ENCODE assay signal across 33 cellular contexts in the genomic region with DNA sequence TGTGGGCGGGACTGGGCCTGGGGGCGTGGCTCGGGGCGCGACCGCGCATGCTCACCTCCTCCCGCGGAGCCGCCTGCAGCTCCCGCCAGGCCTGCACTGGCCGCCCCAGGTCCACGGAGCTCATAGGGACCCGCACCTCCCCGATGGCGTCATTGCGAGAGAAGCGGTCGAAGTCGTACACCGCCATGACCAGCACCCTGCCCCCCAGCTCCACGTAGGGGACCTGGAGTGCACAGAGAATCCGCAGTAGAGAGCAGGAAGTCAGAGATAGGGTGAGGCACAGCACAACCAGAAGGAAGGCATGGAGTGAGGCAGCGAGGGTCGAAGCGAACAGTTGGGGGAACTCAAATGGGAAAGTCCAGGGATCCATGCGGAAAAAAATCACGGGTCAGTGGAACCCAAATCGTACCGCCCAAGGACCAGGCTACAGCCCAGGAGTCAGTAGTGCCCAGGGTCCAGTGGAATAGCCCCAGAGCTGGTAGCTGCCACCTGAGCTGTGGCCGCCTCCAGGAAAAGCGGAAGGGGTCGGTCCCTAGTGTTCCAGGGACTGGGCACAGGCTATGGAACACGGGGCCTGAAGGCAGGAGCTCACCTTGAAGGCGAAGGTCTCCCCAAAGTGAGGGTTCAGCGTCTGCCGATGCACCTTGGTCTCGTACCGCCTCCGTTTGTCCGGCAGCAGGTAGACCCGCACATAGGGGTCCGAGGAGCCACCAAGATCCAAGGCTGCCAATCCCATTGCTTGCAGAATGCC. TPM values are rescaled to one million over a fixed set of nuclear protein-coding genes. Genes with fewer than 3 reads are reported as not detected.
DNase-seq lines count a peak whose midpoint lies in the region; ATAC-seq and TF ChIP-seq lines count a peak whose summit lies in the region.
"Had no signal": no experiment of that assay in that cellular context is flagged by ENCODE, and none has a peak within 500 bp of the region (broad histone marks: within the 10 kb centered on the region; RNA-seq: fewer than 3 reads in every experiment).

No MANE protein-coding gene starts in this region.

- peaks cover 43% of the 10 kb centered on the region for H3K27me3 ChIP-seq in iPS-15b (ENCODE audit: control insufficient read depth, insufficient read depth, low read length)

- no peaks in the 10 kb centered on the region for H3K9me3 Mint-ChIP-seq in endothelial cell (ENCODE audit: unreplicated experiment)
- H3K9me3 Mint-ChIP-seq: activated B cell treated with CpG ODN at 0.5 μM for 24 hours; activated naive CD4-positive, alpha-beta T cell treated with anti-CD3 and anti-CD28 coated beads, Interleukin-2, amount 50 U/mL, for 72 hours; activated T-helper 17 cell treated with anti-CD3 and anti-CD28 coated beads, Interleukin-2, amount 50 U/mL, for 72 hours had no signal

- peak overlapping the region; percentile 37 for H3K9ac ChIP-seq in iPS-15b (ENCODE audit: low read depth, low read length)
- H3K9ac ChIP-seq: BLaER1 had no signal

- peaks cover 7% of the 10 kb centered on the region for H3K4me1 ChIP-seq in iPS-15b (ENCODE audit: control insufficient read depth, insufficient read depth, low read length)

- DNase-seq in left ventricle myocardium superior (peak; percentile 22), cardiac septum (ENCODE audit: low spot score) (no peak), NCI-H526 treated with DMSO at 0.1 percent for 48 hours (lab: John Stamatoyannopoulos, UW) (peak; percentile 39), endothelial cell (ENCODE audit: low spot score) (no peak), SK-N-DZ (ENCODE audit: low spot score) (no peak)
- DNase-seq in stimulated activated CD8-positive, alpha-beta memory T cell treated with anti-CD3 and anti-CD28 coated beads, Interleukin-4, amount 100 ng/mL, for 48 hours: peak; percentile 28
- DNase-seq: activated B cell treated with CpG ODN at 0.5 μM for 24 hours; activated CD4-positive, alpha-beta T cell treated with anti-CD3 and anti-CD28 coated beads, Interleukin-2, amount 50 U/mL, for 4 hours; activated CD8-positive, alpha-beta memory T cell treated with anti-CD3 and anti-CD28 coated beads, Interleukin-2, amount 50 U/mL, for 4 hours; Caco-2; dermis blood vessel endothelial cell; left colon; NCI-H1105 treated with DMSO at 0.1 percent for 48 hours; NCI-H524; Right ventricle myocardium superior; spleen; stimulated activated CD4-positive, alpha-beta T cell treated with anti-CD3 and anti-CD28 coated beads, Interleukin-4, amount 100 ng/mL, for 1 hour; stimulated activated naive B cell treated with anti-CD40 and anti-IgM and Interleukin-4, amounts not matched to agents 10 μg/mL and 1 μg/mL and 100 μg/mL, for 72 hours; T1000; uterus had no signal

- no peak for ATAC-seq in left ventricle myocardium superior
- no peak for ATAC-seq in HG03175 (IDR thresholded peaks at IDR 0.05; ENCODE audit: unreplicated experiment)
- ATAC-seq: activated naive CD4-positive, alpha-beta T cell treated with anti-CD3 and anti-CD28 coated beads, Interleukin-2, amount 50 U/mL, for 72 hours; activated T-helper 17 cell treated with anti-CD3 and anti-CD28 coated beads, Interleukin-2, amount 50 U/mL, for 72 hours; left colon; stimulated activated naive B cell treated with anti-CD40 and anti-IgM and Interleukin-4, amounts not matched to agents 10 μg/mL and 1 μg/mL and 100 μg/mL, for 72 hours had no signal

- H3K9me3 ChIP-seq in iPS-15b (ENCODE audit: control insufficient read depth, insufficient read depth, low read length): no peaks in the 10 kb centered on the region
- H3K9me3 ChIP-seq: Caco-2, suprapubic skin, uterus had no signal

- no peak for TF ChIP-seq CTCF in endothelial cell (IDR thresholded peaks at IDR 0.05; ENCODE audit: unreplicated experiment)

- peak overlapping the region; percentile 73 for H3K4me3 ChIP-seq in iPS-15b (ENCODE audit: low read depth, low read length)
- H3K4me3 ChIP-seq: BLaER1, cardiac muscle cell, suprapubic skin, uterus had no signal

- peaks cover 32% of the 10 kb centered on the region for H3K27me3 Mint-ChIP-seq in endothelial cell (ENCODE audit: unreplicated experiment)

- intact Hi-C loops in left ventricle myocardium superior (cut with micrococcal nuclease): no loop called here
- intact Hi-C loops in cardiac septum (cut with DNase I): no loop called here

- no peaks in the 10 kb centered on the region for H3K36me3 ChIP-seq in iPS-15b (ENCODE audit: control insufficient read depth, insufficient read depth, low read length)
- H3K36me3 ChIP-seq: BLaER1, cardiac muscle cell, spleen, suprapubic skin, uterus had no signal

- peaks cover 8% of the 10 kb centered on the region for H3K36me3 Mint-ChIP-seq in endothelial cell (ENCODE audit: low read depth, unreplicated experiment)
- H3K36me3 Mint-ChIP-seq: IgD-negative memory B cell had no signal

- H3K27ac Mint-ChIP-seq in endothelial cell (ENCODE audit: unreplicated experiment): no peak overlapping the region
- H3K27ac Mint-ChIP-seq: activated B cell treated with CpG ODN at 0.5 μM for 24 hours; activated naive CD4-positive, alpha-beta T cell treated with anti-CD3 and anti-CD28 coated beads, Interleukin-2, amount 50 U/mL, for 72 hours; activated T-helper 17 cell treated with anti-CD3 and anti-CD28 coated beads, Interleukin-2, amount 50 U/mL, for 72 hours; stimulated activated naive B cell treated with anti-CD40 and anti-IgM and Interleukin-4, amounts not matched to agents 10 μg/mL and 1 μg/mL and 100 μg/mL, for 72 hours had no signal

- H3K4me1 Mint-ChIP-seq in endothelial cell (ENCODE audit: unreplicated experiment): peaks cover 12% of the 10 kb centered on the region

- no peak overlapping the region for H3K4me3 Mint-ChIP-seq in endothelial cell (ENCODE audit: unreplicated experiment)
- H3K4me3 Mint-ChIP-seq: activated B cell treated with CpG ODN at 0.5 μM for 24 hours; stimulated activated naive B cell treated with anti-CD40 and anti-IgM and Interleukin-4, amounts not matched to agents 10 μg/mL and 1 μg/mL and 100 μg/mL, for 72 hours had no signal

RNA-seq across cellular contexts. Expression of a gene that starts 4.8 kb away (rescaled TPM):
- total RNA-seq in left ventricle myocardium superior: not detected
- total RNA-seq in cardiac septum: 0.30 TPM
- 1.6 TPM for total RNA-seq in endothelial cell (ENCODE audit: unreplicated experiment)
- 0.17 and 0.22 TPM in 2 replicates for polyA plus RNA-seq in SK-N-DZ (2014; cell fraction: cytosol; rRNA removed)
- polyA plus RNA-seq in SK-N-DZ (2014; cell fraction: nucleus; rRNA removed): 2.4 and 8.4 TPM in 2 replicates
- total RNA-seq: activated B cell treated with CpG ODN at 0.5 μM for 24 hours; activated naive CD4-positive, alpha-beta T cell treated with anti-CD3 and anti-CD28 coated beads, Interleukin-2, amount 50 U/mL, for 72 hours; activated T-helper 17 cell treated with anti-CD3 and anti-CD28 coated beads, Interleukin-2, amount 50 U/mL, for 72 hours; Caco-2; dermis blood vessel endothelial cell; M059J; mesenteric fat pad; osteocyte; Right ventricle myocardium superior had no signal
- polyA plus RNA-seq: cardiac muscle cell had no signal

RNA-seq across cellular contexts. Expression of a gene that starts 8.9 kb away (rescaled TPM):
- total RNA-seq in left ventricle myocardium superior (0.87 TPM), cardiac septum (3.4 TPM), endothelial cell (ENCODE audit: unreplicated experiment) (2.2 TPM)
- 1.0 and 2.6 TPM in 2 replicates for polyA plus RNA-seq in SK-N-DZ (2014; cell fraction: cytosol; rRNA removed)
- 0.83 and 1.4 TPM in 2 replicates for polyA plus RNA-seq in SK-N-DZ (2014; cell fraction: nucleus; rRNA removed)
- total RNA-seq: activated B cell treated with CpG ODN at 0.5 μM for 24 hours had no signal
- polyA plus RNA-seq: IgD-negative memory B cell had no signal

RNA-seq across cellular contexts. Expression of a gene that starts 17.8 kb away (rescaled TPM):
- total RNA-seq in left ventricle myocardium superior: 5,071 TPM
- total RNA-seq in cardiac septum: 7,865 TPM
- total RNA-seq in endothelial cell (ENCODE audit: unreplicated experiment): not detected
- 0.74 TPM in 1 of 2 replicates, not detected in the other for polyA plus RNA-seq in SK-N-DZ (2014; cell fraction: cytosol; rRNA removed)
- 2.1 TPM in 1 of 2 replicates, not detected in the other for polyA plus RNA-seq in SK-N-DZ (2014; cell fraction: nucleus; rRNA removed)
- total RNA-seq: activated B cell treated with CpG ODN at 0.5 μM for 24 hours; activated naive CD4-positive, alpha-beta T cell treated with anti-CD3 and anti-CD28 coated beads, Interleukin-2, amount 50 U/mL, for 72 hours; activated T-helper 17 cell treated with anti-CD3 and anti-CD28 coated beads, Interleukin-2, amount 50 U/mL, for 72 hours; dermis blood vessel endothelial cell; glomerular endothelial cell; M059J; mesenteric fat pad; osteocyte; spleen had no signal
- polyA plus RNA-seq: IgD-negative memory B cell had no signal

RNA-seq across cellular contexts. Expression of a gene that starts 26.3 kb away (rescaled TPM):
- 50.2 TPM for total RNA-seq in left ventricle myocardium superior
- total RNA-seq in cardiac septum: 187 TPM
- 2.8 TPM for total RNA-seq in endothelial cell (ENCODE audit: unreplicated experiment)
- polyA plus RNA-seq in SK-N-DZ (2014; cell fraction: cytosol; rRNA removed): 5.9 and 9.2 TPM in 2 replicates
- polyA plus RNA-seq in SK-N-DZ (2014; cell fraction: nucleus; rRNA removed): 3.5 and 8.7 TPM in 2 replicates
- total RNA-seq: activated B cell treated with CpG ODN at 0.5 μM for 24 hours; activated T-helper 17 cell treated with anti-CD3 and anti-CD28 coated beads, Interleukin-2, amount 50 U/mL, for 72 hours; glomerular endothelial cell; mesenteric fat pad; osteocyte had no signal
- polyA plus RNA-seq: IgD-negative memory B cell had no signal

RNA-seq across cellular contexts. Expression of a gene that starts 34.0 kb away (rescaled TPM):
- 0.47 TPM for total RNA-seq in left ventricle myocardium superior
- 3.7 TPM for total RNA-seq in cardiac septum
- not detected for total RNA-seq in endothelial cell (ENCODE audit: unreplicated experiment)
- 0.36 and 1.2 TPM in 2 replicates for polyA plus RNA-seq in SK-N-DZ (2014; cell fraction: cytosol; rRNA removed)
- 0.44 and 1.6 TPM in 2 replicates for polyA plus RNA-seq in SK-N-DZ (2014; cell fraction: nucleus; rRNA removed)
- total RNA-seq: activated B cell treated with CpG ODN at 0.5 μM for 24 hours; activated T-helper 17 cell treated with anti-CD3 and anti-CD28 coated beads, Interleukin-2, amount 50 U/mL, for 72 hours; OCI-LY7; osteocyte had no signal
- polyA plus RNA-seq: IgD-negative memory B cell had no signal

Comparison
In these comparisons a context has a peak if more than half of its experiments do, and no peak if none do; other contexts are left out.
1. DNase-seq: peak in left ventricle myocardium superior (single experiment), NCI-H526 treated with DMSO at 0.1 percent for 48 hours (single experiment) and stimulated activated CD8-positive, alpha-beta memory T cell treated with anti-CD3 and anti-CD28 coated beads, Interleukin-4, amount 100 ng/mL, for 48 hours (single experiment); none in cardiac septum (single experiment), endothelial cell (single experiment) and SK-N-DZ (single experiment).
2. RNA of a gene that starts 17.8 kb away (total RNA-seq): 7,865 TPM in cardiac septum (single experiment) and 5,071 TPM in left ventricle myocardium superior (single experiment); not detected in endothelial cell (single experiment); every median in the first group is over 1,000 times any median in the second.